In genomic region chr12:98329589-98329988, GRCh38 we compare ENCODE assay signal across 10 cellular contexts.
"Had no signal": no experiment of that assay in that cellular context is flagged by ENCODE, and none has a peak within 500 bp of the region (broad histone marks: within the 10 kb centered on the region; RNA-seq: fewer than 3 reads in every experiment).

No MANE protein-coding gene starts in this region.

- FAIRE-seq: H1, HTR-8/SVneo, K562 had no signal

- H3K4me3 ChIP-seq: GM23338, HAP-1, K562 had no signal

- H3K36me3 ChIP-seq: HAP-1 had no signal

- H3K9me3 Mint-ChIP-seq: GM23338, HFFc6 had no signal

- DNase-seq: H7, HFFc6, IMR-90, KG1 had no signal

- H3K4me2 ChIP-seq: GM23338 had no signal

- H3K9me3 ChIP-seq: HAP-1 had no signal

- H3K4me1 ChIP-seq: HAP-1 had no signal

- H3K27ac Mint-ChIP-seq: GM23338, HFFc6 had no signal

- H2AFZ ChIP-seq: GM23338 had no signal

- H3K4me3 Mint-ChIP-seq: GM23338, HFFc6 had no signal

- ATAC-seq: GM23338, HCT116, K562 had no signal
